ENCODE assay signal across 2 cellular contexts in the genomic region with DNA sequence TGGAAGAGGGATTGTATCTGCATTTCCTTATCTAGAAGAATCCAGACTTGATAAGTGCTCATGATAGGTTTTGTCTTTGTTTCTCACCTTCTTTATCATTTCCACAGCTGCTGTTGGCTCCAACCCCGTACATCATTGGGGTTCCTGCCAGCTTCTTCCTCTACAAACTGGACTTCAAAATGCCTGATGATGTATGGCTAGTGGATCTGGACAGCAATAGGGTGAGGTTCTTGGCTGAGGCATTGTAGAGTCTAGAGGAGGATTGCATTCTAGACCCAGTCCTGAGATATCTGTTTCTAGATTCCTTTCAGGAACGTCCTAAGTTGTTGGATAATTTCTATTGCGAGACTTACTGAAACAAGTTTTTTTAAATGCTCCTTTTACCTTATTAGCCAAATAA.
TF ChIP-seq lines count a peak whose summit lies in the region.

No MANE protein-coding gene starts in this region.

TF ChIP-seq in SK-N-SH, 30 proteins besides CTCF, POLR2A, EP300 and RAD21 (continued from another document):
- TF ChIP-seq, protein P1, sequence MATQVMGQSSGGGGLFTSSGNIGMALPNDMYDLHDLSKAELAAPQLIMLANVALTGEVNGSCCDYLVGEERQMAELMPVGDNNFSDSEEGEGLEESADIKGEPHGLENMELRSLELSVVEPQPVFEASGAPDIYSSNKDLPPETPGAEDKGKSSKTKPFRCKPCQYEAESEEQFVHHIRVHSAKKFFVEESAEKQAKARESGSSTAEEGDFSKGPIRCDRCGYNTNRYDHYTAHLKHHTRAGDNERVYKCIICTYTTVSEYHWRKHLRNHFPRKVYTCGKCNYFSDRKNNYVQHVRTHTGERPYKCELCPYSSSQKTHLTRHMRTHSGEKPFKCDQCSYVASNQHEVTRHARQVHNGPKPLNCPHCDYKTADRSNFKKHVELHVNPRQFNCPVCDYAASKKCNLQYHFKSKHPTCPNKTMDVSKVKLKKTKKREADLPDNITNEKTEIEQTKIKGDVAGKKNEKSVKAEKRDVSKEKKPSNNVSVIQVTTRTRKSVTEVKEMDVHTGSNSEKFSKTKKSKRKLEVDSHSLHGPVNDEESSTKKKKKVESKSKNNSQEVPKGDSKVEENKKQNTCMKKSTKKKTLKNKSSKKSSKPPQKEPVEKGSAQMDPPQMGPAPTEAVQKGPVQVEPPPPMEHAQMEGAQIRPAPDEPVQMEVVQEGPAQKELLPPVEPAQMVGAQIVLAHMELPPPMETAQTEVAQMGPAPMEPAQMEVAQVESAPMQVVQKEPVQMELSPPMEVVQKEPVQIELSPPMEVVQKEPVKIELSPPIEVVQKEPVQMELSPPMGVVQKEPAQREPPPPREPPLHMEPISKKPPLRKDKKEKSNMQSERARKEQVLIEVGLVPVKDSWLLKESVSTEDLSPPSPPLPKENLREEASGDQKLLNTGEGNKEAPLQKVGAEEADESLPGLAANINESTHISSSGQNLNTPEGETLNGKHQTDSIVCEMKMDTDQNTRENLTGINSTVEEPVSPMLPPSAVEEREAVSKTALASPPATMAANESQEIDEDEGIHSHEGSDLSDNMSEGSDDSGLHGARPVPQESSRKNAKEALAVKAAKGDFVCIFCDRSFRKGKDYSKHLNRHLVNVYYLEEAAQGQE (IDR thresholded peaks at IDR 0.05; ENCODE audit: low read depth, low read length): no peak
- no peak for TF ChIP-seq ELF1 (IDR thresholded peaks at IDR 0.05)
TF ChIP-seq in SK-N-SH: peak in this region for 0.

TF ChIP-seq in SK-N-SH treated with all-trans-retinoic acid at 6 μM for 48 hours, 23 proteins besides CTCF, POLR2A, EP300 and RAD21 (continued from another document):
- TF ChIP-seq, protein P2, sequence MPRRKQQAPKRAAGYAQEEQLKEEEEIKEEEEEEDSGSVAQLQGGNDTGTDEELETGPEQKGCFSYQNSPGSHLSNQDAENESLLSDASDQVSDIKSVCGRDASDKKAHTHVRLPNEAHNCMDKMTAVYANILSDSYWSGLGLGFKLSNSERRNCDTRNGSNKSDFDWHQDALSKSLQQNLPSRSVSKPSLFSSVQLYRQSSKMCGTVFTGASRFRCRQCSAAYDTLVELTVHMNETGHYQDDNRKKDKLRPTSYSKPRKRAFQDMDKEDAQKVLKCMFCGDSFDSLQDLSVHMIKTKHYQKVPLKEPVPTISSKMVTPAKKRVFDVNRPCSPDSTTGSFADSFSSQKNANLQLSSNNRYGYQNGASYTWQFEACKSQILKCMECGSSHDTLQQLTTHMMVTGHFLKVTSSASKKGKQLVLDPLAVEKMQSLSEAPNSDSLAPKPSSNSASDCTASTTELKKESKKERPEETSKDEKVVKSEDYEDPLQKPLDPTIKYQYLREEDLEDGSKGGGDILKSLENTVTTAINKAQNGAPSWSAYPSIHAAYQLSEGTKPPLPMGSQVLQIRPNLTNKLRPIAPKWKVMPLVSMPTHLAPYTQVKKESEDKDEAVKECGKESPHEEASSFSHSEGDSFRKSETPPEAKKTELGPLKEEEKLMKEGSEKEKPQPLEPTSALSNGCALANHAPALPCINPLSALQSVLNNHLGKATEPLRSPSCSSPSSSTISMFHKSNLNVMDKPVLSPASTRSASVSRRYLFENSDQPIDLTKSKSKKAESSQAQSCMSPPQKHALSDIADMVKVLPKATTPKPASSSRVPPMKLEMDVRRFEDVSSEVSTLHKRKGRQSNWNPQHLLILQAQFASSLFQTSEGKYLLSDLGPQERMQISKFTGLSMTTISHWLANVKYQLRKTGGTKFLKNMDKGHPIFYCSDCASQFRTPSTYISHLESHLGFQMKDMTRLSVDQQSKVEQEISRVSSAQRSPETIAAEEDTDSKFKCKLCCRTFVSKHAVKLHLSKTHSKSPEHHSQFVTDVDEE (CRISPR knock-in tag; IDR thresholded peaks at IDR 0.05): no peak
- TF ChIP-seq ARNTL (CRISPR knock-in tag; IDR thresholded peaks at IDR 0.05; ENCODE audit: borderline replicate concordance, low read depth) (no peak), ZFP30 (CRISPR knock-in tag; IDR thresholded peaks at IDR 0.05) (no peak)
